34 cellular contexts compared by ENCODE assay signal in the genomic region with DNA sequence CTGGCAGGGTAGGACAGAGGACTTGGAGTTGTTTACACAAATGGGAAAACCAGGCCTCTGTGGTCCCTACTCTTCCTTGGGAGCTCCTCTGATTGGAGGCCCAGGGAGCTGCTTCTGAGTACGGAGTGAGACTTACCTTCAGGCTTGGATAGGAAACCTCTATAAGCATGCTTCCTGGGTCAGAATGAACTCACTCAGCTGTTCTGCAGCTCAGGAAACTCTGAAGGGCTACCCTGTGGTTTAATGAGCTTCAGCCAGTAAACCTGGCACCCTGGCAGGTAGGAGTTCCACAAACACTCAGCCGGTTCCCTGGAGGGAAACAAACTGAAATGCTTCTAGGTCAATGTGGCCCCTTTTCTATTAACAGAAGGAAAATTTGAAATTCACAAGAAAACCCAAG. TPM values are rescaled to one million over a fixed set of nuclear protein-coding genes. Genes with fewer than 3 reads are reported as not detected.
"Had no signal": no experiment of that assay in that cellular context is flagged by ENCODE, and none has a peak within 500 bp of the region (broad histone marks: within the 10 kb centered on the region; RNA-seq: fewer than 3 reads in every experiment).

No MANE protein-coding gene starts in this region.

- H3K27me3 ChIP-seq: body of pancreas, esophagus muscularis mucosa, foreskin keratinocyte, gastroesophageal sphincter had no signal

- DNase-seq: activated CD4-positive, alpha-beta memory T cell treated with anti-CD3 and anti-CD28 coated beads for 36 hours; activated CD4-positive, alpha-beta T cell treated with anti-CD3 and anti-CD28 coated beads for 36 hours; activated CD4-positive, alpha-beta T cell treated with anti-CD3 and anti-CD28 coated beads, Interleukin-2, amount 10 ng/mL, durations not matched to agents 24 days and 14 days; activated CD4-positive, CD25-positive, alpha-beta regulatory T cell; activated CD4-positive, CD25-positive, alpha-beta regulatory T cell treated with anti-CD3 and anti-CD28 coated beads, Interleukin-2, amount 50 U/mL, for 72 hours; activated CD8-positive, alpha-beta memory T cell treated with anti-CD3 and anti-CD28 coated beads, Interleukin-2, amount 10 ng/mL, durations not matched to agents 7 days and 5 days; activated CD8-positive, alpha-beta memory T cell treated with anti-CD3 and anti-CD28 coated beads, Interleukin-2, amount 50 U/mL, for 4 hours; activated CD8-positive, alpha-beta T cell treated with anti-CD3 and anti-CD28 coated beads, Interleukin-2, amount 10 ng/mL, durations not matched to agents 7 days and 5 days; activated effector memory CD4-positive, alpha-beta T cell treated with anti-CD3 and anti-CD28 coated beads, Interleukin-2, amount 50 U/mL, for 16 hours; activated naive CD4-positive, alpha-beta T cell treated with anti-CD3 and anti-CD28 coated beads for 36 hours; activated naive CD8-positive, alpha-beta T cell treated with anti-CD3 and anti-CD28 coated beads for 36 hours; activated naive CD8-positive, alpha-beta T cell treated with anti-CD3 and anti-CD28 coated beads, Interleukin-2, amount 50 U/mL, for 24 hours; activated T-cell treated with anti-CD3 and anti-CD28 coated beads, Interleukin-2, amount 50 U/mL, for 1 hour; activated T-cell treated with anti-CD3 and anti-CD28 coated beads, Interleukin-2, amount 50 U/mL, for 48 hours; adrenal gland; amygdala; aorta; body of pancreas; caudate nucleus; cortex of kidney; dermis blood vessel endothelial cell; effector CD4-positive, alpha-beta T cell; effector memory CD8-positive, alpha-beta T cell; erythroblast; foreskin keratinocyte; heart right ventricle; T-helper 2 cell had no signal

- H3K4me3 ChIP-seq: adrenal gland, body of pancreas, esophagus muscularis mucosa, gastroesophageal sphincter, heart right ventricle had no signal

- ATAC-seq: activated CD4-positive, alpha-beta T cell treated with anti-CD3 and anti-CD28 coated beads for 36 hours; activated CD8-positive, alpha-beta memory T cell treated with anti-CD3 and anti-CD28 coated beads, Interleukin-2, amount 10 ng/mL, durations not matched to agents 7 days and 5 days; activated CD8-positive, alpha-beta T cell treated with anti-CD3 and anti-CD28 coated beads, Interleukin-2, amount 10 ng/mL, durations not matched to agents 7 days and 5 days; activated naive CD8-positive, alpha-beta T cell treated with anti-CD3 and anti-CD28 coated beads, Interleukin-2, amount 50 U/mL, for 24 hours; body of pancreas; effector memory CD8-positive, alpha-beta T cell; foreskin keratinocyte; gastroesophageal sphincter; heart right ventricle had no signal

- H3K36me3 ChIP-seq: adrenal gland, esophagus muscularis mucosa, gastroesophageal sphincter, heart right ventricle had no signal

- H3K27ac ChIP-seq: adrenal gland, body of pancreas, esophagus muscularis mucosa, foreskin keratinocyte, gastroesophageal sphincter, heart right ventricle had no signal

- H3K9me3 ChIP-seq: adrenal gland, body of pancreas, esophagus muscularis mucosa, gastroesophageal sphincter, heart right ventricle had no signal

- H3K4me1 ChIP-seq: adrenal gland, body of pancreas, foreskin keratinocyte, heart right ventricle had no signal

RNA-seq across cellular contexts. Expression of a gene that starts 51.0 kb away (rescaled TPM):
- total RNA-seq: activated CD4-positive, alpha-beta memory T cell treated with anti-CD3 and anti-CD28 coated beads for 36 hours; activated CD4-positive, alpha-beta T cell treated with anti-CD3 and anti-CD28 coated beads for 36 hours; activated CD4-positive, alpha-beta T cell treated with anti-CD3 and anti-CD28 coated beads, Interleukin-2, amount 10 ng/mL, durations not matched to agents 24 days and 14 days; activated CD8-positive, alpha-beta memory T cell treated with anti-CD3 and anti-CD28 coated beads for 36 hours; activated CD8-positive, alpha-beta memory T cell treated with anti-CD3 and anti-CD28 coated beads, Interleukin-2, amount 10 ng/mL, durations not matched to agents 7 days and 5 days; activated CD8-positive, alpha-beta T cell treated with anti-CD3 and anti-CD28 coated beads, Interleukin-2, amount 10 ng/mL, durations not matched to agents 7 days and 5 days; activated naive CD4-positive, alpha-beta T cell treated with anti-CD3 and anti-CD28 coated beads for 36 hours; activated naive CD8-positive, alpha-beta T cell treated with anti-CD3 and anti-CD28 coated beads for 36 hours; activated T-helper 1 cell treated with anti-CD3 and anti-CD28 coated beads, Interleukin-12 subunit alpha, Interleukin-12 subunit beta, Interleukin-2, Interleukin-4 antibody, amounts not matched to agents 30 ng/mL and 10 ng/mL and 1 ng/mL, durations not matched to agents 14 hours and 24 hours and 36 hours; activated T-helper 2 cell treated with anti-CD3 and anti-CD28 coated beads, Interferon-gamma antibody, Interleukin-2, Interleukin-4, amounts not matched to agents 10 μg/mL and 5 μg/mL and 100 μg/mL, durations not matched to agents 14 hours and 24 hours and 36 hours; adrenal gland; aorta; body of pancreas; chondrocyte; dermis blood vessel endothelial cell; esophagus muscularis mucosa; foreskin keratinocyte; glomerular endothelial cell; heart right ventricle had no signal
- polyA plus RNA-seq: adrenal gland, aorta, foreskin keratinocyte, heart right ventricle had no signal
